In genomic region chr22:24969588-24970301, GRCh38 we compare ENCODE assay signal across 12 cellular contexts. TPM values are rescaled to one million over a fixed set of nuclear protein-coding genes. Genes with fewer than 3 reads are reported as not detected.
DNase-seq lines count a peak whose midpoint lies in the region; ATAC-seq, FAIRE-seq and TF ChIP-seq lines count a peak whose summit lies in the region.
"Had no signal": no experiment of that assay in that cellular context is flagged by ENCODE, and none has a peak within 500 bp of the region (broad histone marks: within the 10 kb centered on the region; RNA-seq: fewer than 3 reads in every experiment).

No MANE protein-coding gene starts in this region.

- H2AFZ ChIP-seq in endothelial cell of umbilical vein (ENCODE audit: low read depth, low read length) = peak overlapping the region; percentile 8

- no peak overlapping the region for H3K23ac ChIP-seq in mesendoderm (ENCODE audit: low read length)

- POLR2A ChIA-PET in endothelial cell of umbilical vein (lab: Charles Lee) = no interaction called here

- H3K9me3 ChIP-seq in endothelial cell of umbilical vein (replicated peaks; ENCODE audit: control insufficient read depth, insufficient read depth, low read length) (no peaks in the 10 kb centered on the region), vagina (no peaks in the 10 kb centered on the region)

- no peaks in the 10 kb centered on the region for H3K36me3 ChIP-seq in endothelial cell of umbilical vein (ENCODE audit: control insufficient read depth in 2 of 2, extremely low read depth in 1 of 2, insufficient read depth in 2 of 2, low read length in 2 of 2)
- no peaks in the 10 kb centered on the region for H3K36me3 ChIP-seq in mesendoderm (ENCODE audit: control insufficient read depth, insufficient read depth, low read length)
- no peaks in the 10 kb centered on the region for H3K36me3 ChIP-seq in vagina

- no peaks in the 10 kb centered on the region for H3K9me3 Mint-ChIP-seq in activated T-helper 1 cell treated with anti-CD3 and anti-CD28 coated beads, Interleukin-12 subunit alpha, Interleukin-12 subunit beta, Interleukin-2, Interleukin-4 antibody, amounts not matched to agents 30 ng/mL and 10 ng/mL and 1 ng/mL, durations not matched to agents 14 hours and 24 hours and 36 hours
- H3K9me3 Mint-ChIP-seq: activated naive CD8-positive, alpha-beta T cell treated with anti-CD3 and anti-CD28 coated beads, Interleukin-2, amount 10 ng/mL, durations not matched to agents 7 days and 5 days; T-helper 1 cell treated with Interleukin-12 subunit alpha and Interleukin-12 subunit beta and Interleukin-4 antibody, amounts not matched to agents 30 μg/mL and 1 μg/mL, for 36 hours had no signal

- H4K5ac ChIP-seq in mesendoderm (ENCODE audit: low read length) = no peak overlapping the region

- H4K20me1 ChIP-seq in endothelial cell of umbilical vein (replicated peaks; ENCODE audit: control insufficient read depth, extremely low read depth, insufficient read depth, low read length) = no peaks in the 10 kb centered on the region

- DNase-seq in endothelial cell of umbilical vein (ENCODE audit: low read depth, low spot score) (peak; percentile 86), mesendoderm (peak; percentile 89), vagina (ENCODE audit: extremely low spot score in 2 of 2) (no peak), NCI-H2081 (lab: John Stamatoyannopoulos, UW) (no peak)
- DNase-seq in activated T-helper 1 cell treated with anti-CD3 and anti-CD28 coated beads, Interleukin-12 subunit alpha, Interleukin-12 subunit beta, Interleukin-2, Interleukin-4 antibody, amounts not matched to agents 30 ng/mL and 10 ng/mL and 1 ng/mL, durations not matched to agents 14 hours and 24 hours and 36 hours (ENCODE audit: low spot score) = no peak
- DNase-seq: activated naive CD8-positive, alpha-beta T cell treated with anti-CD3 and anti-CD28 coated beads, Interleukin-2, amount 10 ng/mL, durations not matched to agents 7 days and 5 days; NCI-H1417 treated with DMSO at 0.1 percent for 48 hours; stimulated activated CD4-positive, alpha-beta T cell treated with anti-CD3 and anti-CD28 coated beads, Interleukin-4, amount 100 ng/mL, for 1 hour had no signal

- ATAC-seq in GM18502 (IDR thresholded peaks at IDR 0.05; ENCODE audit: poor library complexity, unreplicated experiment) = no peak

- peak overlapping the region; percentile 39 for H3K18ac ChIP-seq in mesendoderm (ENCODE audit: low read length)

- peak overlapping the region; percentile 76 for H2BK5ac ChIP-seq in mesendoderm (ENCODE audit: low read length)

- no peaks in the 10 kb centered on the region for H3K4me1 Mint-ChIP-seq in activated T-helper 1 cell treated with anti-CD3 and anti-CD28 coated beads, Interleukin-12 subunit alpha, Interleukin-12 subunit beta, Interleukin-2, Interleukin-4 antibody, amounts not matched to agents 30 ng/mL and 10 ng/mL and 1 ng/mL, durations not matched to agents 14 hours and 24 hours and 36 hours (ENCODE audit: low read depth)
- H3K4me1 Mint-ChIP-seq: activated naive CD8-positive, alpha-beta T cell treated with anti-CD3 and anti-CD28 coated beads, Interleukin-2, amount 10 ng/mL, durations not matched to agents 7 days and 5 days had no signal

- TF ChIP-seq CTCF in endothelial cell of umbilical vein (IDR thresholded peaks at IDR 0.05; ENCODE audit: extremely low read depth in 1 of 2, insufficient read depth in 1 of 2, low read depth in 1 of 2, low read length in 2 of 2) = no peak
- TF ChIP-seq CTCF in vagina (IDR thresholded peaks at IDR 0.05) = no peak

- H3K27me3 ChIP-seq in endothelial cell of umbilical vein (ENCODE audit: control insufficient read depth in 2 of 2, insufficient read depth in 2 of 2, low read length in 2 of 2) (no peaks in the 10 kb centered on the region), mesendoderm (ENCODE audit: insufficient read depth, low read length, poor library complexity) (no peaks in the 10 kb centered on the region), vagina (no peaks in the 10 kb centered on the region)

- dilution Hi-C loops in endothelial cell of umbilical vein (cut with MboI; ENCODE audit: extremely low pct_ligation_motif_present, low sequenced_read_pairs) = no loop called here

- no TSS peak for BruUV-seq in endothelial cell of umbilical vein (replicated peaks; lab: Mats Ljungman, UMichigan)

- H3K27ac ChIP-seq in endothelial cell of umbilical vein (ENCODE audit: insufficient read depth, low read depth, low read length) (peak overlapping the region; percentile 82), mesendoderm (ENCODE audit: low read depth, low read length) (peak overlapping the region; percentile 49), vagina (peak overlapping the region; percentile 45)

- intact Hi-C loops in endothelial cell of umbilical vein (cut with micrococcal nuclease) = loop anchor here (1.0 to 5.0 kb wide), 3 partner anchors 15 to 58 kb away; no protein-coding TSS in a partner anchor
- intact Hi-C loops in vagina (cut with DNase I) = no loop called here
- intact Hi-C loops in activated T-helper 1 cell treated with anti-CD3 and anti-CD28 coated beads, Interleukin-12 subunit alpha, Interleukin-12 subunit beta, Interleukin-2, Interleukin-4 antibody, amounts not matched to agents 30 ng/mL and 10 ng/mL and 1 ng/mL, durations not matched to agents 14 hours and 24 hours and 36 hours (cut with micrococcal nuclease) = no loop called here

- peaks cover 34% of the 10 kb centered on the region for H3K4me1 ChIP-seq in endothelial cell of umbilical vein (ENCODE audit: control insufficient read depth, extremely low read depth, insufficient read depth, low read length)
- peaks cover 9% of the 10 kb centered on the region for H3K4me1 ChIP-seq in mesendoderm (ENCODE audit: control insufficient read depth, low read depth, low read length)
- peaks cover 52% of the 10 kb centered on the region for H3K4me1 ChIP-seq in vagina

- no peak overlapping the region for H2BK15ac ChIP-seq in mesendoderm (replicated peaks; ENCODE audit: low read depth)

- TF ChIP-seq POLR2A in endothelial cell of umbilical vein (IDR thresholded peaks at IDR 0.05; ENCODE audit: low read depth, low read length) = no peak
- TF ChIP-seq POLR2A in vagina (IDR thresholded peaks at IDR 0.05) = no peak

- CTCF ChIA-PET in endothelial cell of umbilical vein (lab: Charles Lee) = interaction anchor here (0.7 to 1.9 kb wide), 6 partner anchors 13 to 79 kb away, joined by 3 to 6 read pairs (median 4); no protein-coding TSS in a partner anchor

- H3K4me3 ChIP-seq in endothelial cell of umbilical vein (replicated peaks in 1 of 3; ENCODE audit: insufficient read depth in 1 of 3, low read depth in 1 of 3, low read length in 3 of 3) (no peak overlapping the region), mesendoderm (ENCODE audit: low read length) (no peak overlapping the region), vagina (no peak overlapping the region)

- no peak overlapping the region for H4K8ac ChIP-seq in mesendoderm (ENCODE audit: low read depth, low read length)

- H3K9ac ChIP-seq in endothelial cell of umbilical vein (replicated peaks; ENCODE audit: extremely low read depth, insufficient read depth, low read length) (peak overlapping the region; percentile 72), mesendoderm (ENCODE audit: low read length) (peak overlapping the region; percentile 20)

- H3K79me2 ChIP-seq in endothelial cell of umbilical vein (ENCODE audit: control insufficient read depth, insufficient read depth, low read length) (peaks cover 50% of the 10 kb centered on the region), mesendoderm (ENCODE audit: control insufficient read depth, insufficient read depth, low read length) (peaks cover 7% of the 10 kb centered on the region)

- H3K4ac ChIP-seq in mesendoderm (ENCODE audit: low read depth, low read length) = no peak overlapping the region

- WGBS in mesendoderm (ENCODE audit: extremely low coverage, insufficient coverage, low lambda C conversion rate) = no CpG with 5 or more reads among the region's 12 CpGs

- no peaks in the 10 kb centered on the region for H3K9me1 ChIP-seq in endothelial cell of umbilical vein (replicated peaks; ENCODE audit: control insufficient read depth, extremely low read depth, insufficient read depth, low read length)

- H3K27ac Mint-ChIP-seq in activated T-helper 1 cell treated with anti-CD3 and anti-CD28 coated beads, Interleukin-12 subunit alpha, Interleukin-12 subunit beta, Interleukin-2, Interleukin-4 antibody, amounts not matched to agents 30 ng/mL and 10 ng/mL and 1 ng/mL, durations not matched to agents 14 hours and 24 hours and 36 hours = no peak overlapping the region
- H3K27ac Mint-ChIP-seq: activated naive CD8-positive, alpha-beta T cell treated with anti-CD3 and anti-CD28 coated beads, Interleukin-2, amount 10 ng/mL, durations not matched to agents 7 days and 5 days; T-helper 1 cell treated with Interleukin-12 subunit alpha and Interleukin-12 subunit beta and Interleukin-4 antibody, amounts not matched to agents 30 μg/mL and 1 μg/mL, for 36 hours had no signal

- no peak overlapping the region for H2BK120ac ChIP-seq in mesendoderm (ENCODE audit: low read depth, low read length)

- H3K4me3 Mint-ChIP-seq in activated T-helper 1 cell treated with anti-CD3 and anti-CD28 coated beads, Interleukin-12 subunit alpha, Interleukin-12 subunit beta, Interleukin-2, Interleukin-4 antibody, amounts not matched to agents 30 ng/mL and 10 ng/mL and 1 ng/mL, durations not matched to agents 14 hours and 24 hours and 36 hours = no peak overlapping the region
- H3K4me3 Mint-ChIP-seq: activated naive CD8-positive, alpha-beta T cell treated with anti-CD3 and anti-CD28 coated beads, Interleukin-2, amount 10 ng/mL, durations not matched to agents 7 days and 5 days; T-helper 1 cell treated with Interleukin-12 subunit alpha and Interleukin-12 subunit beta and Interleukin-4 antibody, amounts not matched to agents 30 μg/mL and 1 μg/mL, for 36 hours had no signal

- peak overlapping the region; percentile 80 for H2AK5ac ChIP-seq in mesendoderm (ENCODE audit: low read length)

- H3K4me2 ChIP-seq in endothelial cell of umbilical vein (ENCODE audit: insufficient read depth, low read length) (peak overlapping the region; percentile 39), mesendoderm (ENCODE audit: low read length) (no peak overlapping the region)

- peaks cover 14% of the 10 kb centered on the region for H3K79me1 ChIP-seq in mesendoderm (ENCODE audit: low read length)

- H3K27me3 Mint-ChIP-seq in activated T-helper 1 cell treated with anti-CD3 and anti-CD28 coated beads, Interleukin-12 subunit alpha, Interleukin-12 subunit beta, Interleukin-2, Interleukin-4 antibody, amounts not matched to agents 30 ng/mL and 10 ng/mL and 1 ng/mL, durations not matched to agents 14 hours and 24 hours and 36 hours (ENCODE audit: insufficient read depth) = peaks cover 27% of the 10 kb centered on the region

- peak overlapping the region; percentile 29 for H3K56ac ChIP-seq in mesendoderm (ENCODE audit: low read length)

- H3K36me3 Mint-ChIP-seq in activated T-helper 1 cell treated with anti-CD3 and anti-CD28 coated beads, Interleukin-12 subunit alpha, Interleukin-12 subunit beta, Interleukin-2, Interleukin-4 antibody, amounts not matched to agents 30 ng/mL and 10 ng/mL and 1 ng/mL, durations not matched to agents 14 hours and 24 hours and 36 hours (ENCODE audit: low read depth) = no peaks in the 10 kb centered on the region
- H3K36me3 Mint-ChIP-seq: activated naive CD8-positive, alpha-beta T cell treated with anti-CD3 and anti-CD28 coated beads, Interleukin-2, amount 10 ng/mL, durations not matched to agents 7 days and 5 days had no signal

- peak; percentile 97 for FAIRE-seq in endothelial cell of umbilical vein (lab: Jason Lieb, UNC)
- FAIRE-seq: GM12891 had no signal

RNA-seq across cellular contexts. Expression of gene KIAA1671, which starts 17.2 kb away (rescaled TPM):
- polyA plus RNA-seq in PFSK-1 (2012; ENCODE audit: insufficient read length, low read depth) = 10.9 TPM
- 78.9 and 85.1 TPM in 2 replicates for total RNA-seq in endothelial cell of umbilical vein
- 18.9 and 23.1 TPM in 2 replicates for polyA plus RNA-seq in endothelial cell of umbilical vein
- 21.8 and 22.1 TPM in 2 replicates for polyA plus RNA-seq in endothelial cell of umbilical vein (2011; cell fraction: cytosol; rRNA removed)
- polyA plus RNA-seq in endothelial cell of umbilical vein (2011; cell fraction: nucleus; rRNA removed) = 38.5 and 45.9 TPM in 2 replicates
- polyA plus RNA-seq in endothelial cell of umbilical vein (2012) = 17.4 and 19.8 TPM in 2 replicates
- 59.2 and 71.7 TPM in 2 replicates for polyA minus RNA-seq in endothelial cell of umbilical vein
- polyA minus RNA-seq in endothelial cell of umbilical vein (2011; cell fraction: cytosol; rRNA and poly(A)+ RNA removed) = 10.0 TPM
- polyA minus RNA-seq in endothelial cell of umbilical vein (2011; cell fraction: nucleus; rRNA and poly(A)+ RNA removed) = 70.1 and 79.2 TPM in 2 replicates
- polyA plus RNA-seq in mesendoderm (2013, experiment 1 of 2) = 11.9 TPM
- polyA plus RNA-seq in mesendoderm (2013, experiment 2 of 2) = 12.3 TPM
- 54.0 TPM for total RNA-seq in vagina
- total RNA-seq in activated T-helper 1 cell treated with anti-CD3 and anti-CD28 coated beads, Interleukin-12 subunit alpha, Interleukin-12 subunit beta, Interleukin-2, Interleukin-4 antibody, amounts not matched to agents 30 ng/mL and 10 ng/mL and 1 ng/mL, durations not matched to agents 14 hours and 24 hours and 36 hours = 16.5 and 17.6 TPM in 2 replicates

RNA-seq across cellular contexts. Expression of gene LHFPL7, which starts 23.3 kb away (rescaled TPM):
- not detected for polyA plus RNA-seq in PFSK-1 (2012; ENCODE audit: insufficient read length, low read depth)
- not detected in 2 replicates for total RNA-seq in endothelial cell of umbilical vein
- not detected in 2 replicates for polyA plus RNA-seq in endothelial cell of umbilical vein
- not detected in 2 replicates for polyA plus RNA-seq in endothelial cell of umbilical vein (2011; cell fraction: cytosol; rRNA removed)
- not detected in 2 replicates for polyA plus RNA-seq in endothelial cell of umbilical vein (2011; cell fraction: nucleus; rRNA removed)
- not detected in 2 replicates for polyA plus RNA-seq in endothelial cell of umbilical vein (2012)
- not detected in 2 replicates for polyA minus RNA-seq in endothelial cell of umbilical vein
- polyA minus RNA-seq in endothelial cell of umbilical vein (2011; cell fraction: cytosol; rRNA and poly(A)+ RNA removed) = not detected
- not detected in 2 replicates for polyA minus RNA-seq in endothelial cell of umbilical vein (2011; cell fraction: nucleus; rRNA and poly(A)+ RNA removed)
- polyA plus RNA-seq in mesendoderm (2013, experiment 1 of 2) = not detected
- polyA plus RNA-seq in mesendoderm (2013, experiment 2 of 2) = not detected
- not detected for total RNA-seq in vagina
- total RNA-seq in activated T-helper 1 cell treated with anti-CD3 and anti-CD28 coated beads, Interleukin-12 subunit alpha, Interleukin-12 subunit beta, Interleukin-2, Interleukin-4 antibody, amounts not matched to agents 30 ng/mL and 10 ng/mL and 1 ng/mL, durations not matched to agents 14 hours and 24 hours and 36 hours = not detected in 2 replicates
- total RNA-seq: activated naive CD8-positive, alpha-beta T cell treated with anti-CD3 and anti-CD28 coated beads, Interleukin-2, amount 10 ng/mL, durations not matched to agents 7 days and 5 days had no signal

Comparison
In these comparisons a context has a peak if more than half of its experiments do, and no peak if none do; other contexts are left out.
1. DNase-seq: peak in endothelial cell of umbilical vein (single experiment) and mesendoderm (single experiment); none in vagina (0 of 2), activated T-helper 1 cell treated with anti-CD3 and anti-CD28 coated beads, Interleukin-12 subunit alpha, Interleukin-12 subunit beta, Interleukin-2, Interleukin-4 antibody, amounts not matched to agents 30 ng/mL and 10 ng/mL and 1 ng/mL, durations not matched to agents 14 hours and 24 hours and 36 hours (single experiment) and NCI-H2081 (0 of 2).
2. Peak in every context shown above with its lines, with median percentiles within 50 percentile points of each other: H3K27ac ChIP-seq.